9 cellular contexts compared by ENCODE assay signal in genomic region chr16:72990003-72990521, GRCh38. TPM values are rescaled to one million over a fixed set of nuclear protein-coding genes. Genes with fewer than 3 reads are reported as not detected.
DNase-seq lines count a peak whose midpoint lies in the region; ATAC-seq and TF ChIP-seq lines count a peak whose summit lies in the region.
"Had no signal": no experiment of that assay in that cellular context is flagged by ENCODE, and none has a peak within 500 bp of the region (broad histone marks: within the 10 kb centered on the region; RNA-seq: fewer than 3 reads in every experiment).

No MANE protein-coding gene starts in this region.

- DNase-seq in A673 (ENCODE audit: low spot score) (peak; percentile 87), HT-29 (ENCODE audit: low spot score) (peak; percentile 65), choroid plexus epithelial cell (ENCODE audit: low read depth) (peak; percentile 73), mucosa of descending colon (peak in 2 of 3 donors; percentile 49 to 71), RPMI8226 (no peak)
- DNase-seq in stimulated activated CD4-positive, alpha-beta T cell treated with anti-CD3 and anti-CD28 coated beads, Interleukin-2, amount 100 ng/mL, for 48 hours, result no peak
- DNase-seq: activated CD8-positive, alpha-beta memory T cell treated with anti-CD3 and anti-CD28 coated beads, Interleukin-2, amount 50 U/mL, for 48 hours had no signal

- TF ChIP-seq CTCF in A673 (conservative IDR thresholded peaks at IDR 0.05; ENCODE audit: low read depth, low read length), result no peak
- no peak for TF ChIP-seq CTCF in choroid plexus epithelial cell (conservative IDR thresholded peaks at IDR 0.05; ENCODE audit: low read depth, low read length)
- no peak for TF ChIP-seq CTCF in mucosa of descending colon (IDR thresholded peaks at IDR 0.05)

- H3K27me3 ChIP-seq in A673 (replicated peaks; ENCODE audit: insufficient read depth, low read depth, low read length, poor library complexity), result no peaks in the 10 kb centered on the region

- intact Hi-C loops in A673 (cut with micrococcal nuclease; ENCODE audit: unreplicated experiment) (no loop called here), mucosa of descending colon (cut with DNase I, micrococcal nuclease) (no loop called here)

- peak overlapping the region; percentile 70 for H3K27ac ChIP-seq in A673 (ENCODE audit: low read depth, low read length, poor library complexity, severe bottlenecking)

- ATAC-seq in mucosa of descending colon (peak; percentile 87), HG03342 (IDR thresholded peaks at IDR 0.05; ENCODE audit: unreplicated experiment) (no peak), GM19452 (IDR thresholded peaks at IDR 0.05; ENCODE audit: unreplicated experiment) (no peak)

- POLR2A ChIA-PET in A673 (lab: Charles Lee; ENCODE audit: low non-redundant PET), result no interaction called here

- BruUV-seq in A673 (replicated peaks; lab: Mats Ljungman, UMichigan), result no TSS peak

- H3K36me3 ChIP-seq in A673 (ENCODE audit: insufficient read depth, low read length, poor library complexity, severe bottlenecking), result no peaks in the 10 kb centered on the region
- no peaks in the 10 kb centered on the region for H3K36me3 ChIP-seq in mucosa of descending colon (ENCODE audit: low read depth)

- H3K9me3 ChIP-seq in A673 (ENCODE audit: low read depth, low read length, poor library complexity, severe bottlenecking), result no peaks in the 10 kb centered on the region
- H3K9me3 ChIP-seq in mucosa of descending colon, result no peaks in the 10 kb centered on the region

- H3K4me1 ChIP-seq in A673 (ENCODE audit: insufficient read depth, low read length, poor library complexity, severe bottlenecking) (peaks cover 79% of the 10 kb centered on the region), mucosa of descending colon (ENCODE audit: low read depth) (peaks cover 13% of the 10 kb centered on the region)

- H3K4me3 ChIP-seq in A673 (ENCODE audit: low read depth, low read length, poor library complexity, severe bottlenecking) (peak overlapping the region; percentile 25), choroid plexus epithelial cell (ENCODE audit: low read depth, low read length) (peak overlapping the region; percentile 52), mucosa of descending colon (no peak overlapping the region)

- CTCF ChIA-PET in A673 (lab: Charles Lee), result interaction anchor here (0.6 kb wide), 1 partner anchor 58 kb away, joined by 4 read pairs; no protein-coding TSS in a partner anchor

RNA-seq across cellular contexts. Expression of gene ZFHX3, which starts 57.9 kb away (rescaled TPM):
- 21.7 and 21.8 TPM in 2 replicates for total RNA-seq in A673 (2021)
- 2.6 and 3.5 TPM in 2 replicates for total RNA-seq in HT-29 (2014; rRNA removed; shearing (Covaris generic))
- total RNA-seq in mucosa of descending colon, result 10 to 100 TPM; 13.8 to 36.0 (median 15.5) TPM

Comparison
In these comparisons a context has a peak if more than half of its experiments do, and no peak if none do; other contexts are left out.
1. DNase-seq: peak in A673 (single experiment), HT-29 (single experiment), choroid plexus epithelial cell (single experiment) and mucosa of descending colon (2 of 3); none in RPMI8226 (single experiment) and stimulated activated CD4-positive, alpha-beta T cell treated with anti-CD3 and anti-CD28 coated beads, Interleukin-2, amount 100 ng/mL, for 48 hours (0 of 2).